Comparison of ENCODE assay signal across 20 cellular contexts in the genomic region with DNA sequence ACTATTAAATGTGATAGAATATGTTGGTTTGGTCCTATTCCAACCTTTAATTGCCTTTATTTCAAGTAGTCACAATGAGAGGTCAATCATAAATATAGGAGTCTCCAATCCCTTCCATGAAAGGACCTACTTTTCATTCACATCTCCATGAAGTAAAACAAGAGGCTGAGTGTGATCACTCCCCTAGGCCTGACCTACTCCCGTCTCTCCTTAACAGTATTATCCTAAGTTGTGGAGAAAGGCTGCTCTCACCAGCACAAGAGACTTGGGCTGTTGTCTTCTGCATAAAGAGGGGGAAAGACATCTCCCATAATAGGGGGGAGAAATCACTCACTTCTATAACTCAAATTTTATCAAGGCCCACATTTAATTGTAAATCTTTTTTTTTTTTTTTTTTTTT.
"Had no signal": no experiment of that assay in that cellular context is flagged by ENCODE, and none has a peak within 500 bp of the region (broad histone marks: within the 10 kb centered on the region; RNA-seq: fewer than 3 reads in every experiment).

No MANE protein-coding gene starts in this region.

- DNase-seq: dermis blood vessel endothelial cell; effector memory CD8-positive, alpha-beta T cell; hypothalamus; natural killer cell; pancreas; right lobe of liver; small intestine; stimulated activated CD4-positive, alpha-beta T cell treated with anti-CD3 and anti-CD28 coated beads, Interleukin-15, amount 100 ng/mL, for 24 hours; stimulated activated CD4-positive, alpha-beta T cell treated with anti-CD3 and anti-CD28 coated beads, Interleukin-2, amount 100 ng/mL, for 48 hours; stimulated activated naive B cell treated with anti-CD40 and anti-IgM and Interleukin-4, amounts not matched to agents 10 μg/mL and 1 μg/mL and 100 μg/mL, for 72 hours; trophoblast cell had no signal

- H3K27ac Mint-ChIP-seq: effector memory CD8-positive, alpha-beta T cell; memory B cell; natural killer cell; stimulated activated naive B cell treated with anti-CD40 and anti-IgM and Interleukin-4, amounts not matched to agents 10 μg/mL and 1 μg/mL and 100 μg/mL, for 72 hours; stimulated activated naive CD8-positive, alpha-beta T cell treated with anti-CD3 and anti-CD28 coated beads, Interleukin-15, Interleukin-2, amounts not matched to agents 100 ng/mL and 50 ng/mL, for 24 hours had no signal

- H3K27ac ChIP-seq: coronary artery, neutrophil, pancreas, right lobe of liver, suprapubic skin had no signal

- H3K4me3 Mint-ChIP-seq: effector memory CD8-positive, alpha-beta T cell; memory B cell; natural killer cell; neural crest cell; stimulated activated naive B cell treated with anti-CD40 and anti-IgM and Interleukin-4, amounts not matched to agents 10 μg/mL and 1 μg/mL and 100 μg/mL, for 72 hours; stimulated activated naive CD8-positive, alpha-beta T cell treated with anti-CD3 and anti-CD28 coated beads, Interleukin-15, Interleukin-2, amounts not matched to agents 100 ng/mL and 50 ng/mL, for 24 hours had no signal

- H3K4me3 ChIP-seq: coronary artery, lung, pancreas, right lobe of liver, suprapubic skin had no signal

- H3K4me1 Mint-ChIP-seq: memory B cell; natural killer cell; stimulated activated naive B cell treated with anti-CD40 and anti-IgM and Interleukin-4, amounts not matched to agents 10 μg/mL and 1 μg/mL and 100 μg/mL, for 72 hours had no signal

- H3K9me3 Mint-ChIP-seq: effector memory CD8-positive, alpha-beta T cell; memory B cell; natural killer cell; neural crest cell; stimulated activated naive B cell treated with anti-CD40 and anti-IgM and Interleukin-4, amounts not matched to agents 10 μg/mL and 1 μg/mL and 100 μg/mL, for 72 hours; stimulated activated naive CD8-positive, alpha-beta T cell treated with anti-CD3 and anti-CD28 coated beads, Interleukin-15, Interleukin-2, amounts not matched to agents 100 ng/mL and 50 ng/mL, for 24 hours had no signal

- H3K9me3 ChIP-seq: neutrophil, pancreas, right lobe of liver, suprapubic skin had no signal

- H3K27me3 Mint-ChIP-seq: effector memory CD8-positive, alpha-beta T cell; memory B cell; stimulated activated naive B cell treated with anti-CD40 and anti-IgM and Interleukin-4, amounts not matched to agents 10 μg/mL and 1 μg/mL and 100 μg/mL, for 72 hours; stimulated activated naive CD8-positive, alpha-beta T cell treated with anti-CD3 and anti-CD28 coated beads, Interleukin-15, Interleukin-2, amounts not matched to agents 100 ng/mL and 50 ng/mL, for 24 hours had no signal

- H3K27me3 ChIP-seq: neutrophil, pancreas, right lobe of liver, suprapubic skin had no signal

- H3K36me3 Mint-ChIP-seq: natural killer cell had no signal

- ATAC-seq: effector memory CD8-positive, alpha-beta T cell; natural killer cell; pancreas; right lobe of liver; stimulated activated naive B cell treated with anti-CD40 and anti-IgM and Interleukin-4, amounts not matched to agents 10 μg/mL and 1 μg/mL and 100 μg/mL, for 72 hours had no signal

- H3K4me1 ChIP-seq: right lobe of liver, suprapubic skin had no signal

- FAIRE-seq: frontal cortex, keratinocyte, pancreas, small intestine had no signal
